Comparison of ENCODE assay signal across 8 cellular contexts in genomic region chr17:61389670-61390478, GRCh38. TPM values are rescaled to one million over a fixed set of nuclear protein-coding genes. Genes with fewer than 3 reads are reported as not detected.
DNase-seq lines count a peak whose midpoint lies in the region; ATAC-seq and TF ChIP-seq lines count a peak whose summit lies in the region.

No MANE protein-coding gene starts in this region.

- no peak overlapping the region for H3K23ac ChIP-seq in mesendoderm (ENCODE audit: low read length)

- H3K27ac ChIP-seq in SU-DHL-6 (ENCODE audit: low read depth, low read length) (no peak overlapping the region), mesendoderm (ENCODE audit: low read depth, low read length) (no peak overlapping the region), transverse colon (no peak overlapping the region)

- H3K36me3 ChIP-seq in SU-DHL-6 (ENCODE audit: low read length) (no peaks in the 10 kb centered on the region), mesendoderm (ENCODE audit: control insufficient read depth, insufficient read depth, low read length) (no peaks in the 10 kb centered on the region), transverse colon (no peaks in the 10 kb centered on the region)

- H2AK5ac ChIP-seq in mesendoderm (ENCODE audit: low read length), result no peak overlapping the region

- H3K56ac ChIP-seq in mesendoderm (ENCODE audit: low read length), result no peak overlapping the region

- no peak overlapping the region for H3K9ac ChIP-seq in SU-DHL-6 (ENCODE audit: low read length)
- no peak overlapping the region for H3K9ac ChIP-seq in mesendoderm (ENCODE audit: low read length)

- H3K9me3 ChIP-seq in SU-DHL-6 (ENCODE audit: insufficient read depth, low read length) (no peaks in the 10 kb centered on the region), transverse colon (no peaks in the 10 kb centered on the region)

- TF ChIP-seq EP300 in transverse colon (IDR thresholded peaks at IDR 0.05; ENCODE audit: low read depth), result no peak

- no peak overlapping the region for H3K4me2 ChIP-seq in SU-DHL-6 (ENCODE audit: low read depth, low read length, poor library complexity, severe bottlenecking)
- H3K4me2 ChIP-seq in mesendoderm (ENCODE audit: low read length), result no peak overlapping the region

- no peak overlapping the region for H2BK5ac ChIP-seq in mesendoderm (ENCODE audit: low read length)

- H3K4me3 ChIP-seq in SU-DHL-6 (ENCODE audit: insufficient read depth, low read length, poor library complexity, severe bottlenecking) (no peak overlapping the region), choroid plexus epithelial cell (ENCODE audit: low read depth, low read length) (no peak overlapping the region), mesendoderm (ENCODE audit: low read length) (no peak overlapping the region), transverse colon (no peak overlapping the region)

- no peaks in the 10 kb centered on the region for H3K79me1 ChIP-seq in mesendoderm (ENCODE audit: low read length)

- H3F3A ChIP-seq in SU-DHL-6 (ENCODE audit: insufficient read depth), result no peaks in the 10 kb centered on the region

- H4K8ac ChIP-seq in mesendoderm (ENCODE audit: low read depth, low read length), result no peak overlapping the region

- peak; percentile 96 for TF ChIP-seq CTCF in SU-DHL-6 (IDR thresholded peaks at IDR 0.05; ENCODE audit: insufficient read depth, low read length, poor library complexity, severe bottlenecking)
- peak; percentile 97 for TF ChIP-seq CTCF in choroid plexus epithelial cell (conservative IDR thresholded peaks at IDR 0.05; ENCODE audit: low read depth, low read length)
- peak; percentile 75 to 87 (median 82) for TF ChIP-seq CTCF in transverse colon (IDR thresholded peaks at IDR 0.05)

- peak; percentile 38 for DNase-seq in activated gamma-delta T cell treated with Interleukin-2 at 50 U/mL for 16 hours
- DNase-seq in activated gamma-delta T cell (lab: John Stamatoyannopoulos, UW), result no peak
- peak; percentile 63 for DNase-seq in choroid plexus epithelial cell (ENCODE audit: low read depth)
- DNase-seq in mesendoderm, result peak; percentile 61
- DNase-seq in transverse colon, result peak; percentile 40

- H2BK120ac ChIP-seq in mesendoderm (ENCODE audit: low read depth, low read length), result no peak overlapping the region

- WGBS in mesendoderm (ENCODE audit: extremely low coverage, insufficient coverage, low lambda C conversion rate), result no CpG with 5 or more reads among the region's 25 CpGs
- WGBS in transverse colon (ENCODE audit: low coverage in 1 of 2), 2 donors, result 23% methylated on average over 25 of the region's 25 CpGs; no CpG with 5 or more reads in 1 of the 2 donors

- H4K20me1 ChIP-seq in SU-DHL-6 (ENCODE audit: low read depth, low read length), result no peaks in the 10 kb centered on the region

- intact Hi-C loops in transverse colon (cut with DNase I; ENCODE audit: low total_unique reads), result no loop called here

- H3K9me2 ChIP-seq in SU-DHL-6 (replicated peaks; ENCODE audit: insufficient read depth, low read length), result no peaks in the 10 kb centered on the region

- no peak overlapping the region for H3K4ac ChIP-seq in mesendoderm (ENCODE audit: low read depth, low read length)

- ATAC-seq in HG02852 (IDR thresholded peaks at IDR 0.05; ENCODE audit: unreplicated experiment) (no peak), GM19467 (IDR thresholded peaks at IDR 0.05; ENCODE audit: unreplicated experiment) (no peak)

- H4K5ac ChIP-seq in mesendoderm (ENCODE audit: low read length), result no peak overlapping the region

- H3K18ac ChIP-seq in mesendoderm (ENCODE audit: low read length), result no peak overlapping the region

- TF ChIP-seq POLR2A in transverse colon (IDR thresholded peaks at IDR 0.05), result no peak

- H3K4me1 ChIP-seq in mesendoderm (ENCODE audit: control insufficient read depth, low read depth, low read length) (peaks cover 6% of the 10 kb centered on the region), transverse colon (peaks cover 0 to 7% (median 2%) of the 10 kb centered on the region in 4 donors)

- no peaks in the 10 kb centered on the region for H3K79me2 ChIP-seq in SU-DHL-6 (ENCODE audit: insufficient read depth, low read length)
- H3K79me2 ChIP-seq in mesendoderm (ENCODE audit: control insufficient read depth, insufficient read depth, low read length), result no peaks in the 10 kb centered on the region

- in situ Hi-C loops in transverse colon (cut with MboI; ENCODE audit: low pct_ligation_motif_present in 1 of 4, low pct_unique_long_range_greater_than_20kb in 1 of 4, low sequenced_read_pairs in 3 of 4), result loop anchor here (5.0 to 25.0 kb wide), 7 partner anchors 153 to 678 kb away; no protein-coding TSS in a partner anchor

- H2BK15ac ChIP-seq in mesendoderm (replicated peaks; ENCODE audit: low read depth), result no peak overlapping the region

- H2AFZ ChIP-seq in SU-DHL-6 (ENCODE audit: low read depth, low read length, severe bottlenecking), result no peak overlapping the region

- H3K27me3 ChIP-seq in SU-DHL-6 (ENCODE audit: low read length) (no peaks in the 10 kb centered on the region), mesendoderm (ENCODE audit: insufficient read depth, low read length, poor library complexity) (no peaks in the 10 kb centered on the region), transverse colon (peaks cover 8% of the 10 kb centered on the region)

RNA-seq across cellular contexts. Expression of gene TBX2, which starts 9.8 kb away (rescaled TPM):
- polyA plus RNA-seq in mesendoderm (2013, experiment 1 of 2), result 0.01 TPM
- polyA plus RNA-seq in mesendoderm (2013, experiment 2 of 2), result 0.01 TPM
- 10 to 100 TPM in 2 of 4 donors, 1 to 10 TPM in 2; 2.6 to 13.5 (median 8.7) TPM for total RNA-seq in transverse colon
